9 cellular contexts compared by ENCODE assay signal in the genomic region with DNA sequence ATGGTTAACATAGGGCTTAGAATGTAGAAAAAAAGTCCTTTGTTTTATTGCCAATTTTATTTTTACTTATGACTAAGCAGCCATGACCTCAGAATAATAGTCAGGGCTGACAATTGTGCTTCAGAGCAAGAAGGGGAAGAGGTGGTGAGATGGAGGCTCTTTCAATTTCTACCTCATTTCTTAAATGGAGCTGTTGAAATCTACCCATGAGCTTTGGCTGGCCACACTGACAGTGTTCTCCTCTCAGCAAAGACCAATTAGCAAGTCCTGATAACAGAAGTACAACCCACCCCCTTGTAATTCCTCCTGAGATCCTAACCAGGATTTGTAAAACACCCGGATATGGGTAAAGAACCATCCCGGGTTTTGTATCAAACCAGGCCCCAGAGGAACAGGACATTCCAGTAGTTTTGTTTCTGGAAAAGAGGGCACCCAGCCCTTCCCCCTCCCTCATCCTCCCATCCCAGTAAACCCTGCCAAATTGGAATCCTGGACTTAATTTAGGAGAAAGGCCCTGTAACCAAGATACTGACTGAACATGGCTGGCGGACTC. TPM values are rescaled to one million over a fixed set of nuclear protein-coding genes. Genes with fewer than 3 reads are reported as not detected.
DNase-seq lines count a peak whose midpoint lies in the region; ATAC-seq, FAIRE-seq and TF ChIP-seq lines count a peak whose summit lies in the region.
"Had no signal": no experiment of that assay in that cellular context is flagged by ENCODE, and none has a peak within 500 bp of the region (broad histone marks: within the 10 kb centered on the region; RNA-seq: fewer than 3 reads in every experiment).

A gene with protein sequence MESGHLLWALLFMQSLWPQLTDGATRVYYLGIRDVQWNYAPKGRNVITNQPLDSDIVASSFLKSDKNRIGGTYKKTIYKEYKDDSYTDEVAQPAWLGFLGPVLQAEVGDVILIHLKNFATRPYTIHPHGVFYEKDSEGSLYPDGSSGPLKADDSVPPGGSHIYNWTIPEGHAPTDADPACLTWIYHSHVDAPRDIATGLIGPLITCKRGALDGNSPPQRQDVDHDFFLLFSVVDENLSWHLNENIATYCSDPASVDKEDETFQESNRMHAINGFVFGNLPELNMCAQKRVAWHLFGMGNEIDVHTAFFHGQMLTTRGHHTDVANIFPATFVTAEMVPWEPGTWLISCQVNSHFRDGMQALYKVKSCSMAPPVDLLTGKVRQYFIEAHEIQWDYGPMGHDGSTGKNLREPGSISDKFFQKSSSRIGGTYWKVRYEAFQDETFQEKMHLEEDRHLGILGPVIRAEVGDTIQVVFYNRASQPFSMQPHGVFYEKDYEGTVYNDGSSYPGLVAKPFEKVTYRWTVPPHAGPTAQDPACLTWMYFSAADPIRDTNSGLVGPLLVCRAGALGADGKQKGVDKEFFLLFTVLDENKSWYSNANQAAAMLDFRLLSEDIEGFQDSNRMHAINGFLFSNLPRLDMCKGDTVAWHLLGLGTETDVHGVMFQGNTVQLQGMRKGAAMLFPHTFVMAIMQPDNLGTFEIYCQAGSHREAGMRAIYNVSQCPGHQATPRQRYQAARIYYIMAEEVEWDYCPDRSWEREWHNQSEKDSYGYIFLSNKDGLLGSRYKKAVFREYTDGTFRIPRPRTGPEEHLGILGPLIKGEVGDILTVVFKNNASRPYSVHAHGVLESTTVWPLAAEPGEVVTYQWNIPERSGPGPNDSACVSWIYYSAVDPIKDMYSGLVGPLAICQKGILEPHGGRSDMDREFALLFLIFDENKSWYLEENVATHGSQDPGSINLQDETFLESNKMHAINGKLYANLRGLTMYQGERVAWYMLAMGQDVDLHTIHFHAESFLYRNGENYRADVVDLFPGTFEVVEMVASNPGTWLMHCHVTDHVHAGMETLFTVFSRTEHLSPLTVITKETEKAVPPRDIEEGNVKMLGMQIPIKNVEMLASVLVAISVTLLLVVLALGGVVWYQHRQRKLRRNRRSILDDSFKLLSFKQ (plus strand): TSS at position 399 of the 553 bp plus-strand sequence. CDS start 6,324 bp downstream, outside the sequence.

- WGBS in smooth muscle cell (ENCODE audit: low lambda C conversion rate) = 60% methylated on average over 3 of the region's 3 CpGs

- peak within 1 kb of the TSS; percentile 7; the same call in 1 of the 2 replicates for H3K4me3 ChIP-seq in MG63
- H3K4me3 ChIP-seq in smooth muscle cell = peak within 1 kb of the TSS; percentile 55

- H3K9ac ChIP-seq in smooth muscle cell (ENCODE audit: low read depth) = peak within 1 kb of the TSS; percentile 41

- no peak for TF ChIP-seq CTCF in smooth muscle cell (IDR thresholded peaks at IDR 0.05; ENCODE audit: borderline replicate concordance, insufficient read depth, poor library complexity, severe bottlenecking)

- H3K4me2 ChIP-seq in smooth muscle cell = peak within 1 kb of the TSS; percentile 81

- DNase-seq in MG63 = no peak
- no peak for DNase-seq in left ventricle myocardium superior
- no peak for DNase-seq in smooth muscle cell (lab: John Stamatoyannopoulos, UW; ENCODE audit: unreplicated experiment)
- no peak for DNase-seq in stimulated activated CD4-positive, alpha-beta T cell treated with anti-CD3 and anti-CD28 coated beads, Interleukin-15, amount 100 ng/mL, for 24 hours
- no peak for DNase-seq in NCI-H2029 treated with DMSO at 0.1 percent for 48 hours (lab: John Stamatoyannopoulos, UW)
- DNase-seq in RCC 7860 (ENCODE audit: low spot score) = no peak
- DNase-seq: activated CD4-positive, alpha-beta T cell treated with anti-CD3 and anti-CD28 coated beads for 36 hours had no signal

- no peaks in the 10 kb centered on the region for H3K27me3 ChIP-seq in MG63
- H3K27me3 ChIP-seq in smooth muscle cell (ENCODE audit: low read depth) = no peaks in the 10 kb centered on the region

- no peak for FAIRE-seq in RCC 7860 (lab: Jason Lieb, UNC)

- peak within 1 kb of the TSS; percentile 79 for H2AFZ ChIP-seq in smooth muscle cell (ENCODE audit: low read depth)

- H3K27ac ChIP-seq in smooth muscle cell (ENCODE audit: low read depth) = peak within 1 kb of the TSS; percentile 19

- H3K36me3 ChIP-seq in MG63 (no peaks in the 10 kb centered on the region), smooth muscle cell (ENCODE audit: low read depth) (no peaks in the 10 kb centered on the region)

- intact Hi-C loops in left ventricle myocardium superior (cut with micrococcal nuclease) = no loop called here

- H3K4me1 ChIP-seq in smooth muscle cell (ENCODE audit: low read depth) = no peaks in the 10 kb centered on the region

- H3K9me3 ChIP-seq in MG63 (no peaks in the 10 kb centered on the region), smooth muscle cell (replicated peaks; ENCODE audit: low read depth) (no peaks in the 10 kb centered on the region)

- H3K79me2 ChIP-seq in smooth muscle cell (ENCODE audit: low read depth) = peaks cover 8% of the 10 kb centered on the region

- no peaks in the 10 kb centered on the region for H4K20me1 ChIP-seq in smooth muscle cell (ENCODE audit: low read depth)

- ATAC-seq in GM19023 (IDR thresholded peaks at IDR 0.05; ENCODE audit: unreplicated experiment) (peak; percentile 56), left ventricle myocardium superior (peak; percentile 83), HG02571 (IDR thresholded peaks at IDR 0.05; ENCODE audit: unreplicated experiment) (no peak)
- ATAC-seq: activated CD4-positive, alpha-beta T cell treated with anti-CD3 and anti-CD28 coated beads for 36 hours had no signal

- no peaks in the 10 kb centered on the region for H3F3A ChIP-seq in smooth muscle cell (ENCODE audit: low read depth)

RNA-seq across cellular contexts. Expression of the gene that starts here (rescaled TPM):
- 0.42 and 0.82 TPM in 2 replicates for total RNA-seq in MG63 (2014; rRNA removed; shearing (Covaris generic); ENCODE audit: low replicate concordance)
- total RNA-seq in left ventricle myocardium superior (11.8 TPM), smooth muscle cell (46.9 and 52.2 TPM in 2 replicates)
- polyA plus RNA-seq in smooth muscle cell = 22.7 and 36.1 TPM in 2 replicates
- total RNA-seq: activated CD4-positive, alpha-beta T cell treated with anti-CD3 and anti-CD28 coated beads for 36 hours had no signal
